21 cellular contexts compared by ENCODE assay signal in genomic region chr18:78636260-78636659, GRCh38.
"Had no signal": no experiment of that assay in that cellular context is flagged by ENCODE, and none has a peak within 500 bp of the region (broad histone marks: within the 10 kb centered on the region; RNA-seq: fewer than 3 reads in every experiment).

No MANE protein-coding gene starts in this region.

- H3K27ac Mint-ChIP-seq: endodermal cell, memory B cell, mesothelial cell of epicardium, natural killer cell had no signal

- H3K4me3 ChIP-seq: heart right ventricle, left ventricle myocardium inferior, lower lobe of right lung, stomach, thoracic aorta, transverse colon had no signal

- H3K27me3 ChIP-seq: neutrophil, transverse colon had no signal

- ATAC-seq: heart right ventricle, lower lobe of right lung had no signal

- H3K27me3 Mint-ChIP-seq: memory B cell had no signal

- FAIRE-seq: colon, frontal cortex, small intestine had no signal

- DNase-seq: cerebellar nuclear complex; dermis blood vessel endothelial cell; effector CD4-positive, alpha-beta T cell; endodermal cell; heart right ventricle; islet precursor cell; left ventricle myocardium inferior; lower lobe of right lung; natural killer cell; small intestine; stimulated activated CD4-positive, alpha-beta T cell treated with anti-CD3 and anti-CD28 coated beads, Interleukin-12 subunit alpha, Interleukin-12 subunit beta, amount 100 ng/mL, for 4 hours; stimulated activated naive CD4-positive, alpha-beta T cell; stomach; substantia nigra; transverse colon had no signal

- H3K27ac ChIP-seq: heart right ventricle, left ventricle myocardium inferior, lower lobe of right lung, neutrophil, stomach, thoracic aorta, transverse colon had no signal

- H3K36me3 ChIP-seq: heart right ventricle, left ventricle myocardium inferior, lower lobe of right lung, neutrophil, stomach, thoracic aorta, transverse colon had no signal

- H3K9me3 Mint-ChIP-seq: mesothelial cell of epicardium had no signal

- H3K4me3 Mint-ChIP-seq: endodermal cell, memory B cell, mesothelial cell of epicardium, natural killer cell had no signal

- H3K36me3 Mint-ChIP-seq: memory B cell, mesothelial cell of epicardium, natural killer cell had no signal
